Comparison of ENCODE assay signal across 10 cellular contexts in the genomic region with DNA sequence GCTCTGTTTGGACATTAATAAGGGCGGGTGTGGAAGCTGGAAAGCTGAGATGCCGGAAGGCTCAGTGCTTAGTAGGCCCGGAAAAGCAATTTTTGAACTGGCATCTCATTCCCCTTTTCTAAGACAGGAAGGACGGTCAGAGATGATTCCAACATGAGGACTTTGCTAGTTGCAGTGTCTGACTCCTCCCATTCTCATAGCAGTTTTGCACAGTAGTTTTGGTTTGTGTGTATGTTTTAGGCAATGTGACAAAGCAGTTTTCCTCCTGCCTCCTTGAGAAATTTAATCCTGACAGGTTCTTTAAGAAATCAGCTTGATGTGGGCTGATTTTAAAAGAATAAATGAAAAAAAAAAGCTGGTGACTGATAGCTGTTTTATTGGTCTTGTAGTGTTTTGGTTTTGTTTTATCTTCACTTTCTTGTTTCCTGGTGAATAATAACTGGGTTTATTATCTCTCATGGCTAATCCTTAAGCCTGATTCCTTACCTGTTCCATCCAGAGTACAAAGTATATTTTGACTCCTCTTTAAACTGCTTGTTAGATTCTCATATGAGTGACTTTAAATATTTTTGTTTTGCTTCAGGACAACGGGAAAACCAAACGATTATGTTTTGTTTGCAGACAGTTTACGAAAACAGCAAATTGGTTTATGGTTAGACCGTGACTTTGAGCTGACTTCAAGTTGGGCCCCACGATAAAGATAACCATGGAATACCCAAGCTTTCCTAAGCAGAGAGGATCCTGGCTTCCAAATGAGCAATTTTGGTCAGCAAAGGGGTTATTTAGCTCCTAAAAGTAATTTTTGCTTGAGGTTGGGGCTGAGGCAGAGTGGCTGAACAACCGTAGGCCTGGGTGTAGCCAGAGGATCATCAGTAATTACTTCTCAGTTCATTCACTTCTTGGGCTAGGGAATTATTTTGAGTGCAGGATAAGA. TPM values are rescaled to one million over a fixed set of nuclear protein-coding genes. Genes with fewer than 3 reads are reported as not detected.
A peak's percentile ranks its signal among the peaks of the same experiment; 100 is the strongest.
DNase-seq lines count a peak whose midpoint lies in the region; ATAC-seq and TF ChIP-seq lines count a peak whose summit lies in the region.
"Had no signal": no experiment of that assay in that cellular context is flagged by ENCODE, and none has a peak within 500 bp of the region (broad histone marks: within the 10 kb centered on the region; RNA-seq: fewer than 3 reads in every experiment).

No MANE protein-coding gene starts in this region.

- H3K27ac ChIP-seq in HL-60 (replicated peaks), result peak overlapping the region; percentile 71
- peak overlapping the region; percentile 44 to 93 (median 64) for H3K27ac ChIP-seq in right lobe of liver

- H3K9me3 ChIP-seq in right lobe of liver, result no peaks in the 10 kb centered on the region

- no peaks in the 10 kb centered on the region for H3K36me3 ChIP-seq in right lobe of liver

- peak overlapping the region; percentile 91 for H3K4me3 Mint-ChIP-seq in activated T-helper 17 cell treated with anti-CD3 and anti-CD28 coated beads, Interleukin-2, amount 50 U/mL, for 72 hours

- no peaks in the 10 kb centered on the region for H3K9me3 Mint-ChIP-seq in activated T-helper 17 cell treated with anti-CD3 and anti-CD28 coated beads, Interleukin-2, amount 50 U/mL, for 72 hours

- H3K4me3 ChIP-seq in AG10803 (ENCODE audit: low read length) (no peak overlapping the region), HL-60 (replicated peaks; ENCODE audit: insufficient read depth, low read length) (no peak overlapping the region), right lobe of liver (no peak overlapping the region)

- H3K4me1 ChIP-seq in right lobe of liver, result peaks cover 0 to 52% (median 13%) of the 10 kb centered on the region in 4 donors

- no peaks in the 10 kb centered on the region for H3K27me3 ChIP-seq in HL-60 (ENCODE audit: insufficient read depth, poor library complexity, severe bottlenecking)
- H3K27me3 ChIP-seq in right lobe of liver, result no peaks in the 10 kb centered on the region

- TF ChIP-seq CTCF in AG10803 (conservative IDR thresholded peaks at IDR 0.05; ENCODE audit: low read length), result no peak
- TF ChIP-seq CTCF in HL-60 (IDR thresholded peaks at IDR 0.05; ENCODE audit: insufficient read depth, low read length), result no peak
- TF ChIP-seq CTCF in right lobe of liver (IDR thresholded peaks at IDR 0.05), result no peak

- intact Hi-C loops in right lobe of liver (cut with DNase I), result no loop called here

- no peak for TF ChIP-seq POLR2A in right lobe of liver (IDR thresholded peaks at IDR 0.05)

- peak; percentile 34 for ATAC-seq in activated T-helper 17 cell treated with anti-CD3 and anti-CD28 coated beads, Interleukin-2, amount 50 U/mL, for 72 hours (replicated peaks)
- peak; percentile 19 to 30 (median 28) for ATAC-seq in right lobe of liver

- DNase-seq in AG10803 (ENCODE audit: low read depth) (peak; percentile 60), HL-60 (ENCODE audit: low read depth in 1 of 2, low spot score in 1 of 2) (peak in 1 of 2 experiments; percentile 58), right lobe of liver (no peak), retina (no peak), DMS114 treated with DMSO at 0.1 percent for 48 hours (lab: John Stamatoyannopoulos, UW; ENCODE audit: unreplicated experiment) (no peak), NCI-H146 treated with DMSO at 0.1 percent for 48 hours (lab: John Stamatoyannopoulos, UW; ENCODE audit: unreplicated experiment) (no peak)
- DNase-seq in stimulated activated naive CD4-positive, alpha-beta T cell (lab: John Stamatoyannopoulos, UW), result no peak
- DNase-seq: aorta, RPMI8226 had no signal

- H3K4me1 Mint-ChIP-seq in activated T-helper 17 cell treated with anti-CD3 and anti-CD28 coated beads, Interleukin-2, amount 50 U/mL, for 72 hours, result peaks cover 27% of the 10 kb centered on the region

- 20% methylated on average over 10 of the region's 10 CpGs for WGBS in right lobe of liver (ENCODE audit: insufficient coverage, low coverage, low lambda C conversion rate, missing lambda C conversion rate)

- H3K27ac Mint-ChIP-seq in activated T-helper 17 cell treated with anti-CD3 and anti-CD28 coated beads, Interleukin-2, amount 50 U/mL, for 72 hours, result peak overlapping the region; percentile 93

- H3K27me3 Mint-ChIP-seq in activated T-helper 17 cell treated with anti-CD3 and anti-CD28 coated beads, Interleukin-2, amount 50 U/mL, for 72 hours, result no peaks in the 10 kb centered on the region

- H3K36me3 Mint-ChIP-seq in activated T-helper 17 cell treated with anti-CD3 and anti-CD28 coated beads, Interleukin-2, amount 50 U/mL, for 72 hours (ENCODE audit: low read depth), result peaks cover 48% of the 10 kb centered on the region

RNA-seq across cellular contexts. Expression of a gene that starts 3.4 kb away (rescaled TPM):
- 10 to 100 TPM; 36.1 to 52.8 TPM for total RNA-seq in activated T-helper 17 cell treated with anti-CD3 and anti-CD28 coated beads, Interleukin-2, amount 50 U/mL, for 72 hours
- total RNA-seq in right lobe of liver, result 10 to 100 TPM; 12.5 to 33.0 (median 19.8) TPM
